1 cellular context compared by ENCODE assay signal in the genomic region with DNA sequence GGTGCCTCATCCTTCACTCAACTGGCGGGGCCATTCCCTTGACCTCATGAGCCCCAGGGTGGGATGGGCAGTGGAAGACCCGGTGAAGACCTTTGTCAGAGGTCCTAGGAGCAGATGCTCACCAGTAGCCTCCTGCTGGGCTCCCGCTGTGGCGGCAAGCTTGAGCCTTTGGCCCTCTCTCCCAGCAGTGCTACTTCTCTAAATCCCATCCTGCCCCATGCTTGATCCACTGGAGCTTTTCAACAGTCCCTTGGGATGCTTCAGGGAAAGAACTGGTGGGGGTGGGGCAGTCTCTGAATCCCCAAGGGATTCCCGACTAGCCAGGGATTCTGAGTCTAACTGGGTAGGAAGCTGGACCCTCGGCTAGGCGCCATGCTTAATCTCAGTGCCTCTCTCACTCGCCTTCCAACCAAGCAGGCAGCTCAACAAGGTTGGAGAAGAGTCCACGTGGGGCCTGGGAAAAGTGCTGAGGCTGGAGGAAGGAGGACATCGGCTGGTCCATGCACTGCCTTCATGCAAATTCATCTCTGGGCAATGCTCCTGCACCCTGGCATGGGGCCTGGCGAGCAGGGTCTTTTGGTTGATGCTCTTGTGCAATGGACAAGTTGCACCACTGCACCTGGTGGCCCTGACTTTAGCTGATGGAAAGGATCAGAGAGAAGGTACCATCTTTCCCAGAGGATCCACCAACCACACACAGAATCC.
TF ChIP-seq lines count a peak whose summit lies in the region.

No MANE protein-coding gene starts in this region.

TF ChIP-seq in H1, 55 proteins besides CTCF, POLR2A, EP300 and RAD21 (continued from another document):
- no peak for TF ChIP-seq EZH2 (IDR thresholded peaks at IDR 0.05; ENCODE audit: low read depth, low read length, severe bottlenecking)
- TF ChIP-seq, protein P1, sequence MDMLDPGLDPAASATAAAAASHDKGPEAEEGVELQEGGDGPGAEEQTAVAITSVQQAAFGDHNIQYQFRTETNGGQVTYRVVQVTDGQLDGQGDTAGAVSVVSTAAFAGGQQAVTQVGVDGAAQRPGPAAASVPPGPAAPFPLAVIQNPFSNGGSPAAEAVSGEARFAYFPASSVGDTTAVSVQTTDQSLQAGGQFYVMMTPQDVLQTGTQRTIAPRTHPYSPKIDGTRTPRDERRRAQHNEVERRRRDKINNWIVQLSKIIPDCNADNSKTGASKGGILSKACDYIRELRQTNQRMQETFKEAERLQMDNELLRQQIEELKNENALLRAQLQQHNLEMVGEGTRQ (IDR thresholded peaks at IDR 0.05; ENCODE audit: low read length), result no peak
TF ChIP-seq in H1: peak in this region for 0.
